1 cellular context compared by ENCODE assay signal in the genomic region with DNA sequence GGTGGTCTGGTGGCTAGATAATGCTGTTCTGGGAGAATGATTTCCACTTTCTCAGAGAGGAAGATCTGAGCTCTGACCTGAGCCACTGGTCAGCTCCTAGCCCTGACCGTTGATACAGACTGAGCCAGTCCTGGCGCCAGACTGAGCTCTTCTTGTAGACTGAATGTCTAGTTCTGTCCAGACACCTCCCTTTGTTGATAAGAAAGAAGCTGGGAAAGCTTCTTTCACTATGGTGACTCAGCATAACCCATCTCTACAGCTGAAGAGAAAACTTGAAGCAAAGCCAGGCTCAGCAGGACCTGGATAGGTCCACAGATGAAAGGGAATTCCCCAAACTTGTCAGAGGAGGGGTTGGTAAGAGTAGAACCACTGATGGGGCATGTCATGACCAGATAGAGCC.
TF ChIP-seq lines count a peak whose summit lies in the region.

No MANE protein-coding gene starts in this region.

TF ChIP-seq in SK-N-SH, 30 proteins besides CTCF, POLR2A, EP300 and RAD21 (continued from another document):
- TF ChIP-seq, protein P1, sequence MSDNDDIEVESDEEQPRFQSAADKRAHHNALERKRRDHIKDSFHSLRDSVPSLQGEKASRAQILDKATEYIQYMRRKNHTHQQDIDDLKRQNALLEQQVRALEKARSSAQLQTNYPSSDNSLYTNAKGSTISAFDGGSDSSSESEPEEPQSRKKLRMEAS (IDR thresholded peaks at IDR 0.05; ENCODE audit: low read depth) = no peak
- TF ChIP-seq GATA2 (CRISPR knock-in tag; IDR thresholded peaks at IDR 0.05) (no peak), RFX5 (IDR thresholded peaks at IDR 0.05; ENCODE audit: low read length) (no peak), ELF1 (IDR thresholded peaks at IDR 0.05) (no peak), NFIC (IDR thresholded peaks at IDR 0.05; ENCODE audit: borderline replicate concordance) (no peak)
